8 cellular contexts compared by ENCODE assay signal in genomic region chr9:94014066-94014654, GRCh38. TPM values are rescaled to one million over a fixed set of nuclear protein-coding genes. Genes with fewer than 3 reads are reported as not detected.
A peak's percentile ranks its signal among the peaks of the same experiment; 100 is the strongest.
DNase-seq lines count a peak whose midpoint lies in the region; ATAC-seq and TF ChIP-seq lines count a peak whose summit lies in the region.

No MANE protein-coding gene starts in this region.

- intact Hi-C loops in CD8-positive, alpha-beta T cell (cut with DNase I, micrococcal nuclease) = loop anchor here in 1 of 2 experiments (2.0 kb wide), 1 partner anchor 199 kb away; no protein-coding TSS in a partner anchor
- intact Hi-C loops in tibial artery (cut with DNase I; ENCODE audit: low total_unique reads) = no loop called here

- peak; percentile 51 for TF ChIP-seq CTCF in CD8-positive, alpha-beta T cell (IDR thresholded peaks at IDR 0.05)
- TF ChIP-seq CTCF in HFF-Myc (IDR thresholded peaks at IDR 0.05; ENCODE audit: low read depth, low read length, missing control alignments) (peak; percentile 58), tibial artery (IDR thresholded peaks at IDR 0.05) (peak; percentile 59 to 61)

- no peaks in the 10 kb centered on the region for H3K36me3 ChIP-seq in CD8-positive, alpha-beta T cell (ENCODE audit: insufficient read depth, low read length)
- H3K36me3 ChIP-seq in tibial artery = no peaks in the 10 kb centered on the region

- DNase-seq in CD8-positive, alpha-beta T cell = no peak
- DNase-seq in HFF-Myc (ENCODE audit: extremely low read depth, low read depth) = no peak
- DNase-seq in SK-MEL-5 (ENCODE audit: low read depth, low spot score) = peak; percentile 60
- peak; percentile 25 for DNase-seq in glomerular endothelial cell (ENCODE audit: extremely low read depth, low read depth, low spot score)
- DNase-seq in tibial artery = no peak
- DNase-seq in activated gamma-delta T cell (lab: John Stamatoyannopoulos, UW) = no peak

- no peak for ATAC-seq in CD8-positive, alpha-beta T cell
- no peak for ATAC-seq in GM19452 (IDR thresholded peaks at IDR 0.05; ENCODE audit: unreplicated experiment)
- no peak for ATAC-seq in GM18868 (IDR thresholded peaks at IDR 0.05; ENCODE audit: unreplicated experiment)

- no peak overlapping the region for H3K27ac Mint-ChIP-seq in CD8-positive, alpha-beta T cell

- no peaks in the 10 kb centered on the region for H3K27me3 Mint-ChIP-seq in CD8-positive, alpha-beta T cell (ENCODE audit: low read depth)

- in situ Hi-C loops in SK-MEL-5 (cut with HindIII; ENCODE audit: low pct_unique_long_range_greater_than_20kb, low sequenced_read_pairs) = no loop called here

- H3K4me3 Mint-ChIP-seq in CD8-positive, alpha-beta T cell = no peak overlapping the region

- H3K4me3 ChIP-seq in CD8-positive, alpha-beta T cell (ENCODE audit: low read depth, low read length) = no peak overlapping the region
- H3K4me3 ChIP-seq in HFF-Myc (replicated peaks; ENCODE audit: low read depth, low read length) (no peak overlapping the region), tibial artery (no peak overlapping the region)

- peaks cover 18% of the 10 kb centered on the region for H3K4me1 ChIP-seq in CD8-positive, alpha-beta T cell (ENCODE audit: insufficient read depth, low read length)
- H3K4me1 ChIP-seq in tibial artery = peaks cover 0 to 12% (median 0%) of the 10 kb centered on the region in 4 donors

- H3K9me3 ChIP-seq in CD8-positive, alpha-beta T cell (ENCODE audit: low read length) = no peaks in the 10 kb centered on the region
- H3K9me3 ChIP-seq in tibial artery = no peaks in the 10 kb centered on the region

- H3K9me3 Mint-ChIP-seq in CD8-positive, alpha-beta T cell = no peaks in the 10 kb centered on the region

- peaks cover 17% of the 10 kb centered on the region for H3K4me1 Mint-ChIP-seq in CD8-positive, alpha-beta T cell (ENCODE audit: low read depth)

- H3K27ac ChIP-seq in CD8-positive, alpha-beta T cell (ENCODE audit: low read depth, low read length) = no peak overlapping the region
- H3K27ac ChIP-seq in tibial artery = no peak overlapping the region

- CTCF ChIA-PET in CD8-positive, alpha-beta T cell (lab: Charles Lee) = interaction anchor here (0.7 to 3.1 kb wide), 15 partner anchors 11 to 1617 kb away, joined by 3 to 21 read pairs (median 4); no protein-coding TSS in a partner anchor

- no peaks in the 10 kb centered on the region for H3K27me3 ChIP-seq in CD8-positive, alpha-beta T cell (ENCODE audit: insufficient read depth, low read length)
- H3K27me3 ChIP-seq in tibial artery = no peaks in the 10 kb centered on the region

- POLR2A ChIA-PET in CD8-positive, alpha-beta T cell (lab: Charles Lee) = no interaction called here

- no peaks in the 10 kb centered on the region for H3K36me3 Mint-ChIP-seq in CD8-positive, alpha-beta T cell

RNA-seq across cellular contexts. Expression of gene BARX1, which starts 59.0 kb away (rescaled TPM):
- total RNA-seq in CD8-positive, alpha-beta T cell = under 1 TPM; 0.54 to 0.78 TPM
- 0.71 and 1.7 TPM in 2 replicates for total RNA-seq in SK-MEL-5 (2014; rRNA removed; shearing (Covaris generic))
- 0.49 and 1.3 TPM in 2 replicates for polyA plus RNA-seq in SK-MEL-5 (2015; cell fraction: cytosol; rRNA removed)
- polyA plus RNA-seq in SK-MEL-5 (2015; cell fraction: nucleus; rRNA removed) = not detected in 2 replicates
- total RNA-seq in glomerular endothelial cell = not detected in 2 replicates

Comparison
In these comparisons a context has a peak if more than half of its experiments do, and no peak if none do; other contexts are left out.
1. DNase-seq: peak in SK-MEL-5 (single experiment) and glomerular endothelial cell (single experiment); none in CD8-positive, alpha-beta T cell (0 of 7), HFF-Myc (single experiment), tibial artery (0 of 2) and activated gamma-delta T cell (single experiment).
2. Peak in every context shown above with its lines, with median percentiles within 50 percentile points of each other: CTCF ChIP-seq.